20 cellular contexts compared by ENCODE assay signal in genomic region chr1:50693829-50694228, GRCh38.
A peak's percentile ranks its signal among the peaks of the same experiment; 100 is the strongest.
DNase-seq lines count a peak whose midpoint lies in the region; ATAC-seq, FAIRE-seq and TF ChIP-seq lines count a peak whose summit lies in the region.
"Had no signal": no experiment of that assay in that cellular context is flagged by ENCODE, and none has a peak within 500 bp of the region (broad histone marks: within the 10 kb centered on the region; RNA-seq: fewer than 3 reads in every experiment).

No MANE protein-coding gene starts in this region.

- no peak overlapping the region for H3K4me3 Mint-ChIP-seq in CD4-positive, alpha-beta T cell
- H3K4me3 Mint-ChIP-seq: B cell; CD8-positive, alpha-beta memory T cell; GM23338 had no signal

- no peaks in the 10 kb centered on the region for H3K4me1 Mint-ChIP-seq in CD4-positive, alpha-beta T cell (ENCODE audit: low read depth)
- H3K4me1 Mint-ChIP-seq: B cell had no signal

- CTCF ChIA-PET in HEK293T (lab: Yijun Ruan, JAX) (no interaction called here), K562 (lab: Yijun Ruan, JAX; ENCODE audit: low intra/inter-chr PET ratio) (no interaction called here)
- CTCF ChIA-PET in CD4-positive, alpha-beta T cell (lab: Charles Lee), result no interaction called here

- H3K9ac ChIP-seq in K562 (ENCODE audit: insufficient read depth in 1 of 2, low read depth in 2 of 2, low read length in 2 of 2), result no peak overlapping the region
- H3K9ac ChIP-seq: BLaER1 treated with 17β-estradiol and CSF1 and Interleukin-3, amounts not matched to agents 10 nM and 100 nM had no signal

- in situ Hi-C loops in K562 (cut with MboI), result no loop called here

- no peak for FAIRE-seq in K562 (lab: Jason Lieb, UNC)
- FAIRE-seq: GM12892, GM18507, H54, HTR-8/SVneo had no signal

- TF ChIP-seq RAD21 in K562 (CRISPR knock-in tag; conservative IDR thresholded peaks at IDR 0.05 in 1 of 2, IDR thresholded peaks at IDR 0.05 in 1 of 2), result no peak

- no peak for ATAC-seq in K562
- no peak for ATAC-seq in CD4-positive, alpha-beta T cell (ENCODE audit: poor library complexity)
- ATAC-seq in lower lobe of right lung, result no peak
- ATAC-seq: GM23338 had no signal

- no peak overlapping the region for H2AFZ ChIP-seq in K562 (ENCODE audit: low read depth, low read length)
- H2AFZ ChIP-seq: GM23338 had no signal

- DNase-seq in HEK293T (ENCODE audit: extremely low spot score) (no peak), K562 (ENCODE audit: extremely low read depth in 1 of 4, low spot score in 3 of 4) (no peak), OCI-M1 (lab: John Stamatoyannopoulos, UW) (no peak), lower lobe of right lung (no peak), posterior cingulate gyrus (no peak)
- no peak for DNase-seq in CD4-positive, alpha-beta T cell
- DNase-seq: CD8-positive, alpha-beta memory T cell; COR-L47; GDM1; HCEC 1CT; IMR-90; KBM-7 had no signal

- no peaks in the 10 kb centered on the region for H4K20me1 ChIP-seq in K562 (replicated peaks; ENCODE audit: control insufficient read depth, insufficient read depth, low read length)
- H4K20me1 ChIP-seq: BLaER1 treated with 17β-estradiol and CSF1 and Interleukin-3, amounts not matched to agents 10 nM and 100 nM had no signal

- H3K36me3 ChIP-seq in K562 (ENCODE audit: control insufficient read depth, insufficient read depth, low read length), result peaks cover 23% of the 10 kb centered on the region; the same call in 2 of the 3 replicates
- no peaks in the 10 kb centered on the region for H3K36me3 ChIP-seq in lower lobe of right lung

- H3K4me1 ChIP-seq in K562 (replicated peaks in 1 of 2; ENCODE audit: control insufficient read depth in 2 of 2, insufficient read depth in 2 of 2, low read length in 2 of 2) (no peaks in the 10 kb centered on the region), lower lobe of right lung (no peaks in the 10 kb centered on the region)
- H3K4me1 ChIP-seq: BLaER1 treated with 17β-estradiol and CSF1 and Interleukin-3, amounts not matched to agents 10 nM and 100 nM had no signal

- peaks cover 21% of the 10 kb centered on the region for H3K36me3 Mint-ChIP-seq in CD4-positive, alpha-beta T cell (ENCODE audit: low read depth)

- no peaks in the 10 kb centered on the region for H3K27me3 Mint-ChIP-seq in CD4-positive, alpha-beta T cell
- H3K27me3 Mint-ChIP-seq: B cell; CD8-positive, alpha-beta memory T cell had no signal

- no TSS peak for BruUV-seq in K562 (replicated peaks; lab: Mats Ljungman, UMichigan)

- no peak for TF ChIP-seq POLR2A in K562 (conservative IDR thresholded peaks at IDR 0.05)

- no peak overlapping the region for H3K4me3 ChIP-seq in K562
- H3K4me3 ChIP-seq in lower lobe of right lung, result no peak overlapping the region
- H3K4me3 ChIP-seq: BLaER1 treated with 17β-estradiol and CSF1 and Interleukin-3, amounts not matched to agents 10 nM and 100 nM; GM23338 had no signal

- TF ChIP-seq CTCF in K562 (IDR thresholded peaks at IDR 0.05 in 2 of 3, conservative IDR thresholded peaks at IDR 0.05 in 1 of 3; ENCODE audit: insufficient read depth in 2 of 3, low read depth in 1 of 3, low read length in 3 of 3) (no peak), lower lobe of right lung (IDR thresholded peaks at IDR 0.05) (no peak)
- TF ChIP-seq CTCF in CD4-positive, alpha-beta T cell (IDR thresholded peaks at IDR 0.05), result no peak

- H3K27me3 ChIP-seq in K562 (ENCODE audit: control insufficient read depth in 2 of 2, insufficient read depth in 2 of 2, low read length in 2 of 2), result no peaks in the 10 kb centered on the region
- H3K27me3 ChIP-seq in layer of hippocampus (ENCODE audit: control insufficient read depth, insufficient read depth, low read length), result no peaks in the 10 kb centered on the region
- H3K27me3 ChIP-seq in CD4-positive, alpha-beta T cell (ENCODE audit: control insufficient read depth, insufficient read depth, low read length), result no peaks in the 10 kb centered on the region
- no peaks in the 10 kb centered on the region for H3K27me3 ChIP-seq in lower lobe of right lung (ENCODE audit: low read depth)
- H3K27me3 ChIP-seq: BLaER1 treated with 17β-estradiol and CSF1 and Interleukin-3, amounts not matched to agents 10 nM and 100 nM had no signal

- H3K27ac Mint-ChIP-seq in CD4-positive, alpha-beta T cell, result no peak overlapping the region
- H3K27ac Mint-ChIP-seq: B cell, GM23338 had no signal

- no peaks in the 10 kb centered on the region for H3K9me3 Mint-ChIP-seq in CD4-positive, alpha-beta T cell
- H3K9me3 Mint-ChIP-seq: CD8-positive, alpha-beta memory T cell; GM23338 had no signal

- H3K4me2 ChIP-seq in K562 (ENCODE audit: insufficient read depth, low read length), result no peak overlapping the region
- H3K4me2 ChIP-seq: BLaER1 treated with 17β-estradiol and CSF1 and Interleukin-3, amounts not matched to agents 10 nM and 100 nM; GM23338 had no signal

- POLR2A ChIA-PET in HEK293T (lab: Yijun Ruan, JAX) (no interaction called here), K562 (lab: Yijun Ruan, JAX) (no interaction called here)
- POLR2A ChIA-PET in CD4-positive, alpha-beta T cell (lab: Charles Lee), result no interaction called here

- no peak overlapping the region for H3K27ac ChIP-seq in K562 (ENCODE audit: extremely low read depth, low read depth, low read length)
- H3K27ac ChIP-seq in layer of hippocampus (ENCODE audit: low read depth, low read length), result peak overlapping the region; percentile 19
- no peak overlapping the region for H3K27ac ChIP-seq in CD4-positive, alpha-beta T cell (ENCODE audit: low read depth, low read length)
- no peak overlapping the region for H3K27ac ChIP-seq in lower lobe of right lung
- H3K27ac ChIP-seq: BLaER1 treated with 17β-estradiol and CSF1 and Interleukin-3, amounts not matched to agents 10 nM and 100 nM had no signal

- TF ChIP-seq EP300 in K562 (IDR thresholded peaks at IDR 0.05; ENCODE audit: low read length), result no peak

- WGBS in K562 (ENCODE audit: insufficient coverage, low coverage, missing lambda C conversion rate), result 94% methylated on average over 2 of the region's 2 CpGs

- H3K9me3 ChIP-seq in K562 (replicated peaks; ENCODE audit: control insufficient read depth, insufficient read depth, low read depth, low read length) (no peaks in the 10 kb centered on the region), lower lobe of right lung (no peaks in the 10 kb centered on the region)
- H3K9me3 ChIP-seq in CD4-positive, alpha-beta T cell (ENCODE audit: control insufficient read depth, low read length), result no peaks in the 10 kb centered on the region
- H3K9me3 ChIP-seq: BLaER1 treated with 17β-estradiol and CSF1 and Interleukin-3, amounts not matched to agents 10 nM and 100 nM had no signal

- no peaks in the 10 kb centered on the region for H3K9me1 ChIP-seq in K562 (ENCODE audit: control insufficient read depth, insufficient read depth, low read length)

- intact Hi-C loops in K562 (cut with micrococcal nuclease) (no loop called here), lower lobe of right lung (cut with DNase I) (no loop called here), posterior cingulate gyrus (cut with DNase I) (no loop called here)
- intact Hi-C loops in CD4-positive, alpha-beta T cell (cut with DNase I, micrococcal nuclease), result no loop called here

- H3K79me2 ChIP-seq in K562 (ENCODE audit: control insufficient read depth, insufficient read depth, low read length), result no peaks in the 10 kb centered on the region

TF ChIP-seq in HEK293T, 16 proteins besides CTCF, POLR2A, EP300 and RAD21:
- no peak for TF ChIP-seq LEF1 (IDR thresholded peaks at IDR 0.05; ENCODE audit: borderline replicate concordance)
- 0 out of 2 replicates have a peak, but pooled peaks have one; percentile 7 for TF ChIP-seq PKNOX1 (IDR thresholded peaks at IDR 0.05)
TF ChIP-seq in HEK293T: peak in this region for 1.

TF ChIP-seq in K562, 482 proteins besides CTCF, POLR2A, EP300 and RAD21:
- TF ChIP-seq POLR2H (tag; IDR thresholded peaks at IDR 0.05; ENCODE audit: low read depth) (0 out of 2 replicates have a peak, but pooled peaks have one; percentile 25), LEF1 (IDR thresholded peaks at IDR 0.05) (peak; percentile 71), PTBP1 (IDR thresholded peaks at IDR 0.05; ENCODE audit: low read depth, low read length) (no peak)
